ENCODE assay signal across 34 cellular contexts in genomic region chr3:183802989-183803388, GRCh38. TPM values are rescaled to one million over a fixed set of nuclear protein-coding genes. Genes with fewer than 3 reads are reported as not detected.
A peak's percentile ranks its signal among the peaks of the same experiment; 100 is the strongest.
DNase-seq lines count a peak whose midpoint lies in the region; ATAC-seq, FAIRE-seq and TF ChIP-seq lines count a peak whose summit lies in the region.
"Had no signal": no experiment of that assay in that cellular context is flagged by ENCODE, and none has a peak within 500 bp of the region (broad histone marks: within the 10 kb centered on the region; RNA-seq: fewer than 3 reads in every experiment).

No MANE protein-coding gene starts in this region.

- TF ChIP-seq CTCF in astrocyte (IDR thresholded peaks at IDR 0.05; ENCODE audit: insufficient read depth, low read depth, low read length), result no peak
- TF ChIP-seq CTCF in fibroblast of the aortic adventitia (IDR thresholded peaks at IDR 0.05; ENCODE audit: insufficient read depth, low read length), result no peak
- no peak for TF ChIP-seq CTCF in HepG2 (CRISPR knock-in tag; IDR thresholded peaks at IDR 0.05)

- H3K79me2 ChIP-seq in astrocyte (ENCODE audit: insufficient read depth, low read length) (no peaks in the 10 kb centered on the region), HepG2 (ENCODE audit: insufficient read depth, low read length) (no peaks in the 10 kb centered on the region)

- BruUV-seq in HepG2 (replicated peaks; lab: Mats Ljungman, UMichigan), result no TSS peak

- H4K20me1 ChIP-seq in astrocyte (ENCODE audit: insufficient read depth, low read length) (peaks cover 3% of the 10 kb centered on the region), HepG2 (ENCODE audit: insufficient read depth, low read length) (no peaks in the 10 kb centered on the region)

- CTCF ChIA-PET in HepG2 (lab: Yijun Ruan, JAX; ENCODE audit: low intra/inter-chr PET ratio, low total read pairs), result no interaction called here

- POLR2A ChIA-PET in HepG2 (lab: Yijun Ruan, JAX), result no interaction called here

- no peak for TF ChIP-seq POLR2A in HepG2 (IDR thresholded peaks at IDR 0.05; ENCODE audit: insufficient read depth in 1 of 2, low read depth in 2 of 2, low read length in 2 of 2)

- H3K9ac ChIP-seq in astrocyte (ENCODE audit: low read length) (no peak overlapping the region), HepG2 (ENCODE audit: insufficient read depth, low read depth, low read length) (no peak overlapping the region)

- peaks cover 35% of the 10 kb centered on the region for H3K36me3 Mint-ChIP-seq in astrocyte (ENCODE audit: low read depth, unreplicated experiment)
- peaks cover 8 to 32% of the 10 kb centered on the region in 2 donors for H3K36me3 Mint-ChIP-seq in activated T-cell treated with anti-CD3 and anti-CD28 coated beads, Interleukin-2, amount 50 U/mL, for 72 hours (ENCODE audit: insufficient read depth in 2 of 2)

- H2AFZ ChIP-seq in astrocyte (ENCODE audit: low read depth, low read length), result no peak overlapping the region
- no peak overlapping the region for H2AFZ ChIP-seq in HepG2 (ENCODE audit: low read length)

- no peaks in the 10 kb centered on the region for H3K4me1 ChIP-seq in astrocyte (ENCODE audit: insufficient read depth, low read length)
- no peaks in the 10 kb centered on the region for H3K4me1 ChIP-seq in HepG2 (ENCODE audit: insufficient read depth, low read length)
- H3K4me1 ChIP-seq: gastroesophageal sphincter, uterus had no signal

- no peak for TF ChIP-seq RAD21 in HepG2 (CRISPR knock-in tag; IDR thresholded peaks at IDR 0.05)

- H3K4me3 Mint-ChIP-seq in astrocyte (ENCODE audit: unreplicated experiment), result no peak overlapping the region
- H3K4me3 Mint-ChIP-seq in activated T-cell treated with anti-CD3 and anti-CD28 coated beads, Interleukin-2, amount 50 U/mL, for 72 hours, result no peak overlapping the region
- H3K4me3 Mint-ChIP-seq in stimulated activated naive CD8-positive, alpha-beta T cell treated with anti-CD3 and anti-CD28 coated beads, Interleukin-15, amount 100 ng/mL, for 72 hours, result no peak overlapping the region
- H3K4me3 Mint-ChIP-seq: activated naive CD8-positive, alpha-beta T cell treated with anti-CD3 and anti-CD28 coated beads, Interleukin-2, amount 50 U/mL, for 24 hours; activated T-cell treated with anti-CD3 and anti-CD28 coated beads, Interleukin-2, amount 50 U/mL, for 24 hours; CD4-positive, alpha-beta T cell; endodermal cell; immature natural killer cell; naive thymus-derived CD8-positive, alpha-beta T cell; stimulated activated naive B cell treated with anti-CD40 and anti-IgM and Interleukin-4, amounts not matched to agents 10 μg/mL and 1 μg/mL and 100 μg/mL, for 72 hours; T-helper 17 cell had no signal

- no peak for ATAC-seq in activated T-cell treated with anti-CD3 and anti-CD28 coated beads, Interleukin-2, amount 50 U/mL, for 72 hours (replicated peaks in 1 of 2)
- no peak for ATAC-seq in stimulated activated naive CD8-positive, alpha-beta T cell treated with anti-CD3 and anti-CD28 coated beads, Interleukin-15, amount 100 ng/mL, for 72 hours
- no peak for ATAC-seq in HepG2
- ATAC-seq: activated naive CD8-positive, alpha-beta T cell treated with anti-CD3 and anti-CD28 coated beads, Interleukin-2, amount 50 U/mL, for 24 hours; esophagus mucosa; gastroesophageal sphincter; naive thymus-derived CD8-positive, alpha-beta T cell; SK-N-SH treated with all-trans-retinoic acid at 6 μM for 48 hours; stimulated activated naive B cell treated with anti-CD40 and anti-IgM and Interleukin-4, amounts not matched to agents 10 μg/mL and 1 μg/mL and 100 μg/mL, for 72 hours; T-helper 17 cell had no signal

- no peak overlapping the region for H3K27ac ChIP-seq in astrocyte (ENCODE audit: low read depth, low read length)
- peak overlapping the region; percentile 14 for H3K27ac ChIP-seq in temporal lobe (ENCODE audit: low read depth, low read length)
- H3K27ac ChIP-seq in HepG2 (ENCODE audit: extremely low read length, insufficient read depth, low read length), result no peak overlapping the region
- H3K27ac ChIP-seq: gastroesophageal sphincter, thoracic aorta, uterus had no signal

- FAIRE-seq in astrocyte (lab: Jason Lieb, UNC) (no peak), HepG2 (lab: Jason Lieb, UNC) (no peak)
- FAIRE-seq: A204.1, D721Med, GM12891 had no signal

- H3K36me3 ChIP-seq in astrocyte (ENCODE audit: insufficient read depth, low read length), result peaks cover 75% of the 10 kb centered on the region
- H3K36me3 ChIP-seq in HepG2 (replicated peaks in 1 of 2; ENCODE audit: control insufficient read depth in 1 of 2, insufficient read depth in 2 of 2, low read length in 2 of 2), result peaks cover 37 to 85% of the 10 kb centered on the region in 2 experiments
- H3K36me3 ChIP-seq: uterus had no signal

- TF ChIP-seq EP300 in HepG2 (IDR thresholded peaks at IDR 0.05; ENCODE audit: low read depth in 2 of 2, low read length in 2 of 2), result no peak
- no peak for TF ChIP-seq EP300 in HepG2 (CRISPR knock-in tag; IDR thresholded peaks at IDR 0.05; ENCODE audit: borderline replicate concordance)

- intact Hi-C loops in HepG2 (cut with micrococcal nuclease; ENCODE audit: unreplicated experiment), result no loop called here

- H3K9me3 ChIP-seq in astrocyte (ENCODE audit: insufficient read depth, low read depth, low read length) (no peaks in the 10 kb centered on the region), HepG2 (ENCODE audit: low read length) (no peaks in the 10 kb centered on the region)
- H3K9me3 ChIP-seq: gastroesophageal sphincter, thoracic aorta, uterus had no signal

- H3K4me3 ChIP-seq in astrocyte (ENCODE audit: insufficient read depth, low read depth, low read length), result no peak overlapping the region
- H3K4me3 ChIP-seq in fibroblast of the aortic adventitia (ENCODE audit: low read depth, low read length), result no peak overlapping the region
- H3K4me3 ChIP-seq in HepG2 (replicated peaks in 1 of 3; ENCODE audit: insufficient read depth in 1 of 3, low read depth in 2 of 3, low read length in 3 of 3), result no peak overlapping the region
- H3K4me3 ChIP-seq: gastroesophageal sphincter, thoracic aorta, uterus had no signal

- no peaks in the 10 kb centered on the region for H3K9me3 Mint-ChIP-seq in astrocyte (ENCODE audit: unreplicated experiment)
- H3K9me3 Mint-ChIP-seq in activated T-cell treated with anti-CD3 and anti-CD28 coated beads, Interleukin-2, amount 50 U/mL, for 72 hours, result no peaks in the 10 kb centered on the region
- H3K9me3 Mint-ChIP-seq in stimulated activated naive CD8-positive, alpha-beta T cell treated with anti-CD3 and anti-CD28 coated beads, Interleukin-15, amount 100 ng/mL, for 72 hours, result no peaks in the 10 kb centered on the region
- H3K9me3 Mint-ChIP-seq: activated naive CD8-positive, alpha-beta T cell treated with anti-CD3 and anti-CD28 coated beads, Interleukin-2, amount 50 U/mL, for 24 hours; activated T-cell treated with anti-CD3 and anti-CD28 coated beads, Interleukin-2, amount 50 U/mL, for 24 hours; CD4-positive, alpha-beta T cell; endodermal cell; immature natural killer cell; naive thymus-derived CD8-positive, alpha-beta T cell; stimulated activated naive B cell treated with anti-CD40 and anti-IgM and Interleukin-4, amounts not matched to agents 10 μg/mL and 1 μg/mL and 100 μg/mL, for 72 hours had no signal

- H3K27me3 ChIP-seq in astrocyte (ENCODE audit: insufficient read depth, low read length) (no peaks in the 10 kb centered on the region), HepG2 (ENCODE audit: control insufficient read depth in 1 of 2, insufficient read depth in 2 of 2, low read length in 2 of 2) (no peaks in the 10 kb centered on the region)
- H3K27me3 ChIP-seq: gastroesophageal sphincter, uterus had no signal

- no peak overlapping the region for H3K4me2 ChIP-seq in astrocyte (ENCODE audit: low read length)
- no peak overlapping the region for H3K4me2 ChIP-seq in HepG2 (ENCODE audit: low read depth, low read length)

- 96% methylated on average over 6 of the region's 6 CpGs for WGBS in HepG2 (ENCODE audit: low lambda C conversion rate)

- no peaks in the 10 kb centered on the region for H3K4me1 Mint-ChIP-seq in astrocyte (ENCODE audit: low read depth, unreplicated experiment)
- H3K4me1 Mint-ChIP-seq in activated T-cell treated with anti-CD3 and anti-CD28 coated beads, Interleukin-2, amount 50 U/mL, for 72 hours (ENCODE audit: low read depth), result no peaks in the 10 kb centered on the region
- no peaks in the 10 kb centered on the region for H3K4me1 Mint-ChIP-seq in stimulated activated naive CD8-positive, alpha-beta T cell treated with anti-CD3 and anti-CD28 coated beads, Interleukin-15, amount 100 ng/mL, for 72 hours
- H3K4me1 Mint-ChIP-seq: activated naive CD8-positive, alpha-beta T cell treated with anti-CD3 and anti-CD28 coated beads, Interleukin-2, amount 50 U/mL, for 24 hours; endodermal cell; immature natural killer cell; naive thymus-derived CD8-positive, alpha-beta T cell; T-helper 17 cell had no signal

- no peaks in the 10 kb centered on the region for H3K27me3 Mint-ChIP-seq in astrocyte (ENCODE audit: low read depth, unreplicated experiment)
- no peaks in the 10 kb centered on the region for H3K27me3 Mint-ChIP-seq in activated T-cell treated with anti-CD3 and anti-CD28 coated beads, Interleukin-2, amount 50 U/mL, for 72 hours (ENCODE audit: low read depth)
- no peaks in the 10 kb centered on the region for H3K27me3 Mint-ChIP-seq in stimulated activated naive CD8-positive, alpha-beta T cell treated with anti-CD3 and anti-CD28 coated beads, Interleukin-15, amount 100 ng/mL, for 72 hours
- H3K27me3 Mint-ChIP-seq: activated naive CD8-positive, alpha-beta T cell treated with anti-CD3 and anti-CD28 coated beads, Interleukin-2, amount 50 U/mL, for 24 hours; activated T-cell treated with anti-CD3 and anti-CD28 coated beads, Interleukin-2, amount 50 U/mL, for 24 hours; CD4-positive, alpha-beta T cell; naive thymus-derived CD8-positive, alpha-beta T cell; stimulated activated naive B cell treated with anti-CD40 and anti-IgM and Interleukin-4, amounts not matched to agents 10 μg/mL and 1 μg/mL and 100 μg/mL, for 72 hours; T-helper 17 cell had no signal

- H3K27ac Mint-ChIP-seq in astrocyte (ENCODE audit: unreplicated experiment), result no peak overlapping the region
- no peak overlapping the region for H3K27ac Mint-ChIP-seq in activated T-cell treated with anti-CD3 and anti-CD28 coated beads, Interleukin-2, amount 50 U/mL, for 72 hours
- no peak overlapping the region for H3K27ac Mint-ChIP-seq in stimulated activated naive CD8-positive, alpha-beta T cell treated with anti-CD3 and anti-CD28 coated beads, Interleukin-15, amount 100 ng/mL, for 72 hours
- H3K27ac Mint-ChIP-seq: activated naive CD8-positive, alpha-beta T cell treated with anti-CD3 and anti-CD28 coated beads, Interleukin-2, amount 50 U/mL, for 24 hours; activated T-cell treated with anti-CD3 and anti-CD28 coated beads, Interleukin-2, amount 50 U/mL, for 24 hours; CD4-positive, alpha-beta T cell; endodermal cell; immature natural killer cell; stimulated activated naive B cell treated with anti-CD40 and anti-IgM and Interleukin-4, amounts not matched to agents 10 μg/mL and 1 μg/mL and 100 μg/mL, for 72 hours; T-helper 17 cell had no signal

- in situ Hi-C loops in HepG2 (cut with HindIII; ENCODE audit: extremely low pct_ligation_motif_present, low pct_unique_long_range_greater_than_20kb), result no loop called here

- DNase-seq in NCI-H345 (lab: John Stamatoyannopoulos, UW) (peak; percentile 49), NCI-H345 treated with DMSO at 0.1 percent for 48 hours (lab: John Stamatoyannopoulos, UW; ENCODE audit: unreplicated experiment) (no peak), astrocyte (ENCODE audit: low read depth) (peak; percentile 36), fibroblast of the aortic adventitia (ENCODE audit: low read depth) (peak; percentile 74), HepG2 (ENCODE audit: low spot score) (no peak)
- no peak for DNase-seq in activated T-cell treated with anti-CD3 and anti-CD28 coated beads, Interleukin-2, amount 50 U/mL, for 72 hours
- DNase-seq in stimulated activated naive CD8-positive, alpha-beta T cell treated with anti-CD3 and anti-CD28 coated beads, Interleukin-15, amount 100 ng/mL, for 72 hours, result no peak
- DNase-seq: activated CD4-positive, alpha-beta T cell treated with anti-CD3 and anti-CD28 coated beads for 1 hour; activated naive CD8-positive, alpha-beta T cell treated with anti-CD3 and anti-CD28 coated beads, Interleukin-2, amount 50 U/mL, for 24 hours; activated T-cell treated with anti-CD3 and anti-CD28 coated beads, Interleukin-2, amount 50 U/mL, for 24 hours; AML-193; CD4-positive, alpha-beta T cell; endodermal cell; GOT3; hippocampal formation; immature natural killer cell; midbrain; MV-4-11; naive thymus-derived CD8-positive, alpha-beta T cell; NCI-H226; NCI-H82; occipital lobe; stimulated activated CD4-positive, alpha-beta T cell treated with anti-CD3 and anti-CD28 coated beads, Interleukin-15, amount 100 ng/mL, for 24 hours; stimulated activated naive B cell treated with anti-CD40 and anti-IgM and Interleukin-4, amounts not matched to agents 10 μg/mL and 1 μg/mL and 100 μg/mL, for 72 hours; T-helper 17 cell; uterus had no signal

RNA-seq across cellular contexts. Expression of gene MAP6D1, which starts 22.4 kb away (rescaled TPM):
- total RNA-seq in astrocyte (4.6 and 4.8 TPM in 2 replicates), fibroblast of the aortic adventitia (ENCODE audit: low replicate concordance) (1.4 and 6.0 TPM in 2 replicates), temporal lobe (5.2 TPM), HepG2 (2016; rRNA removed; fragmentation: Illumina TruSeq; extraction: Trizol) (0.62 TPM in 1 of 2 replicates, not detected in the other)
- 1 to 10 TPM in 1 of 2 donors, under 1 TPM in 1; 1.00 to 1.4 TPM for total RNA-seq in activated T-cell treated with anti-CD3 and anti-CD28 coated beads, Interleukin-2, amount 50 U/mL, for 72 hours
- total RNA-seq in HepG2 (2016; cell fraction: cytosol; rRNA removed; fragmentation: Illumina TruSeq; extraction: Trizol; ENCODE audit: low read depth), result not detected in 2 replicates
- 0.09 and 0.52 TPM in 2 replicates for total RNA-seq in HepG2 (2016; cell fraction: insoluble cytoplasmic fraction; rRNA removed; fragmentation: Illumina TruSeq; extraction: Trizol)
- total RNA-seq in HepG2 (2016; cell fraction: membrane; rRNA removed; fragmentation: Illumina TruSeq; extraction: Trizol), result 0.25 and 0.55 TPM in 2 replicates
- not detected in 2 replicates for total RNA-seq in HepG2 (2016; cell fraction: nucleus; rRNA removed; fragmentation: Illumina TruSeq; extraction: Trizol)
- polyA plus RNA-seq in HepG2 (2011; rRNA removed), result 0.12 and 0.34 TPM in 2 replicates
- polyA plus RNA-seq in HepG2 (2011; cell fraction: cytosol; rRNA removed), result 0.14 and 0.36 TPM in 2 replicates
- polyA plus RNA-seq in HepG2 (2011; cell fraction: nucleus; rRNA removed), result 1.2 and 1.3 TPM in 2 replicates
- not detected in 2 replicates for polyA plus RNA-seq in HepG2 (2012)
- 0.17 and 0.31 TPM in 2 replicates for polyA plus RNA-seq in HepG2 (2016; cell fraction: cytosol; fragmentation: Illumina TruSeq; extraction: Trizol; ENCODE audit: low read depth)
- 0.41 and 0.70 TPM in 2 replicates for polyA plus RNA-seq in HepG2 (2016; cell fraction: insoluble cytoplasmic fraction; fragmentation: Illumina TruSeq; extraction: Trizol; ENCODE audit: low read depth)
- polyA plus RNA-seq in HepG2 (2016; cell fraction: membrane; fragmentation: Illumina TruSeq; extraction: Trizol; ENCODE audit: low read depth), result 0.14 TPM in 1 of 2 replicates, not detected in the other
- 2.8 and 3.0 TPM in 2 replicates for polyA plus RNA-seq in HepG2 (2016; cell fraction: nucleus; fragmentation: Illumina TruSeq; extraction: Trizol; ENCODE audit: insufficient read depth, low read depth)
- 0.35 TPM in 1 of 2 replicates, not detected in the other for polyA minus RNA-seq in HepG2 (2011; rRNA and poly(A)+ RNA removed; ENCODE audit: low replicate concordance)
- polyA minus RNA-seq in HepG2 (2011; cell fraction: cytosol; rRNA and poly(A)+ RNA removed), result not detected in 2 replicates
- 2.7 TPM in 1 of 2 replicates, not detected in the other for polyA minus RNA-seq in HepG2 (2011; cell fraction: nucleus; rRNA and poly(A)+ RNA removed)
- polyA plus RNA-seq: immature natural killer cell had no signal

Comparison
In these comparisons a context has a peak if more than half of its experiments do, and no peak if none do; other contexts are left out.
1. DNase-seq: peak in NCI-H345 (single experiment), astrocyte (single experiment) and fibroblast of the aortic adventitia (single experiment); none in NCI-H345 treated with DMSO at 0.1 percent for 48 hours (single experiment), activated T-cell treated with anti-CD3 and anti-CD28 coated beads, Interleukin-2, amount 50 U/mL, for 72 hours (0 of 2), stimulated activated naive CD8-positive, alpha-beta T cell treated with anti-CD3 and anti-CD28 coated beads, Interleukin-15, amount 100 ng/mL, for 72 hours (0 of 2) and HepG2 (single experiment).